Comparison of ENCODE assay signal across 7 cellular contexts in genomic region chr16:68447721-68448359, GRCh38. TPM values are rescaled to one million over a fixed set of nuclear protein-coding genes. Genes with fewer than 3 reads are reported as not detected.
DNase-seq lines count a peak whose midpoint lies in the region; ATAC-seq and TF ChIP-seq lines count a peak whose summit lies in the region.

No MANE protein-coding gene starts in this region.

- CTCF ChIA-PET in SK-N-SH (lab: Yijun Ruan, JAX): interaction anchor here (1.0 to 2.1 kb wide), 6 partner anchors 9 to 84 kb away, joined by 3 to 7 read pairs (median 3); no protein-coding TSS in a partner anchor

- H3F3A ChIP-seq in SK-N-SH (replicated peaks; ENCODE audit: insufficient read depth): no peaks in the 10 kb centered on the region

- peak; percentile 18 for ATAC-seq in GM18867 (IDR thresholded peaks at IDR 0.05; ENCODE audit: unreplicated experiment)
- peak; percentile 12 for ATAC-seq in HG02610 (IDR thresholded peaks at IDR 0.05; ENCODE audit: unreplicated experiment)
- ATAC-seq in GM18511 (IDR thresholded peaks at IDR 0.05; ENCODE audit: unreplicated experiment): no peak

- H3K9me2 ChIP-seq in SK-N-SH: no peaks in the 10 kb centered on the region

- TF ChIP-seq CTCF in SK-N-SH (IDR thresholded peaks at IDR 0.05): no peak

- H4K20me1 ChIP-seq in SK-N-SH (ENCODE audit: insufficient read depth): no peaks in the 10 kb centered on the region

- 4% methylated on average over 4 of the region's 35 CpGs for WGBS in SK-N-SH (ENCODE audit: low lambda C conversion rate)

- H3K9me3 ChIP-seq in SK-N-SH (no peaks in the 10 kb centered on the region), skeletal muscle satellite cell (replicated peaks; ENCODE audit: low read length) (no peaks in the 10 kb centered on the region)

- no peaks in the 10 kb centered on the region for H3K36me3 ChIP-seq in SK-N-SH (replicated peaks in 1 of 2; ENCODE audit: control insufficient read depth in 1 of 2, insufficient read depth in 2 of 2, low read length in 1 of 2)
- H3K36me3 ChIP-seq in skeletal muscle satellite cell (ENCODE audit: insufficient read depth, low read length): no peaks in the 10 kb centered on the region

- H3K27me3 ChIP-seq in SK-N-SH (ENCODE audit: insufficient read depth) (no peaks in the 10 kb centered on the region), skeletal muscle satellite cell (ENCODE audit: control insufficient read depth, insufficient read depth, low read length) (peaks cover 34% of the 10 kb centered on the region)

- no peak overlapping the region; a peak in 1 of 4 replicates for H3K27ac ChIP-seq in SK-N-SH (ENCODE audit: low read depth in 2 of 2, low read length in 1 of 2)

- TF ChIP-seq RAD21 in SK-N-SH (IDR thresholded peaks at IDR 0.05; ENCODE audit: low read length): no peak

- H3K4me2 ChIP-seq in SK-N-SH (peak overlapping the region; percentile 94), skeletal muscle satellite cell (ENCODE audit: low read length) (peak overlapping the region; percentile 95)

- no peak overlapping the region for H2AFZ ChIP-seq in SK-N-SH (ENCODE audit: low read depth)

- H3K9ac ChIP-seq in SK-N-SH (no peak overlapping the region), skeletal muscle satellite cell (ENCODE audit: low read depth, low read length) (no peak overlapping the region)

- POLR2A ChIA-PET in SK-N-SH (lab: Yijun Ruan, JAX): interaction anchor here (0.6 to 1.0 kb wide), 3 partner anchors 10 to 137 kb away, joined by 3 to 6 read pairs (median 3); partner anchors contain the start of genes PRMT7 and SLC7A6OS

- H3K4me3 ChIP-seq in SK-N-SH (ENCODE audit: low read depth in 2 of 2, low read length in 1 of 2) (peak overlapping the region; percentile 52 to 60; a peak in 3 of 4 replicates), skeletal muscle satellite cell (ENCODE audit: low read length) (peak overlapping the region; percentile 70)

- no peak for TF ChIP-seq EP300 in SK-N-SH (IDR thresholded peaks at IDR 0.05; ENCODE audit: borderline replicate concordance in 1 of 2, low read depth in 1 of 2, low read length in 1 of 2)

- DNase-seq in SK-N-SH: peak; percentile 63
- peak; percentile 12 for DNase-seq in foreskin melanocyte
- DNase-seq in COLO668 (lab: John Stamatoyannopoulos, UW; ENCODE audit: unreplicated experiment): no peak

- H3K79me2 ChIP-seq in SK-N-SH (ENCODE audit: insufficient read depth): no peaks in the 10 kb centered on the region

- peaks cover 4 to 18% of the 10 kb centered on the region in 2 experiments; a peak in 2 of 4 replicates for H3K4me1 ChIP-seq in SK-N-SH (ENCODE audit: control insufficient read depth in 1 of 2, insufficient read depth in 2 of 2, low read depth in 1 of 2, low read length in 1 of 2)
- peaks cover 34% of the 10 kb centered on the region for H3K4me1 ChIP-seq in skeletal muscle satellite cell (ENCODE audit: control insufficient read depth, insufficient read depth, low read length)

TF ChIP-seq in SK-N-SH, 30 proteins besides CTCF, POLR2A, EP300 and RAD21:
- peak; percentile 16 for TF ChIP-seq MXI1 (IDR thresholded peaks at IDR 0.05; ENCODE audit: low read depth, low read length)
- TF ChIP-seq FOSL2 (IDR thresholded peaks at IDR 0.05; ENCODE audit: borderline replicate concordance, low read depth): no peak
TF ChIP-seq in SK-N-SH: peak in this region for 1.

RNA-seq across cellular contexts. Expression of gene SMPD3, which starts 0.5 kb away (rescaled TPM):
- 0.19 and 0.38 TPM in 2 replicates for polyA plus RNA-seq in SK-N-SH (2012; rRNA removed)
- polyA plus RNA-seq in SK-N-SH (2012; cell fraction: cytosol; rRNA removed): 0.19 and 0.42 TPM in 2 replicates
- polyA plus RNA-seq in SK-N-SH (2012; cell fraction: nucleus; rRNA removed): 0.26 and 0.39 TPM in 2 replicates
- not detected in 2 replicates for total RNA-seq in skeletal muscle satellite cell (2012; rRNA removed)
